Comparison of ENCODE assay signal across 14 cellular contexts in the genomic region with DNA sequence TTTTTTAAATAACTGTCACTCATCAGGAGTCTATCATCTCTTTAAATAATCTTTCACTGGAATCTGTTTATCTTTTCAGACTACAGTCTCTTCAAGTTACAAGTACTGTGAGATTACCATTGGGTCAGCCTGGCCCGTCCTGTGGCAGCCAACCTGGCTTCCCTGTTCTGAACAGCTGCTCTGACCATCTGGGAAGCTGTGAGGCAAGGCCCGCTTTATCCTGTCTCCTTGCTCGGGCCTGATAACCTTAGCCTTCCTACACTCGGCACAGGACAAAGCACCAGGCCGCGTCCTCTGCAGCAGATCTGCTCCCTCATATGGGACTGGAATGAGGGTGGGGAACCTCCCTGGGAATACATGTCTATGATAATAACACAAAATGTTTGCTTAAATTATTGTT.
A peak's percentile ranks its signal among the peaks of the same experiment; 100 is the strongest.
DNase-seq lines count a peak whose midpoint lies in the region; ATAC-seq and TF ChIP-seq lines count a peak whose summit lies in the region.
"Had no signal": no experiment of that assay in that cellular context is flagged by ENCODE, and none has a peak within 500 bp of the region (broad histone marks: within the 10 kb centered on the region; RNA-seq: fewer than 3 reads in every experiment).

No MANE protein-coding gene starts in this region.

- H3K4me1 ChIP-seq in right atrium auricular region: peaks cover 0 to 6% of the 10 kb centered on the region in 2 donors
- H3K4me1 ChIP-seq in SJCRH30: peaks cover 17% of the 10 kb centered on the region; the same call in 1 of the 2 replicates
- H3K4me1 ChIP-seq in foreskin keratinocyte: peaks cover 34% of the 10 kb centered on the region
- peaks cover 28% of the 10 kb centered on the region for H3K4me1 ChIP-seq in testis
- no peaks in the 10 kb centered on the region for H3K4me1 ChIP-seq in right lobe of liver
- H3K4me1 ChIP-seq: BE2C had no signal

- ATAC-seq in Right ventricle myocardium superior (ENCODE audit: poor library complexity) (peak; percentile 41), foreskin keratinocyte (no peak), right lobe of liver (no peak)
- ATAC-seq: stimulated activated naive CD8-positive, alpha-beta T cell treated with anti-CD3 and anti-CD28 coated beads, Interleukin-15, Interleukin-2, amounts not matched to agents 100 U/mL and 50 U/mL, for 24 hours; T-cell had no signal

- TF ChIP-seq CTCF in right atrium auricular region (IDR thresholded peaks at IDR 0.05): no peak
- TF ChIP-seq CTCF in foreskin keratinocyte (conservative IDR thresholded peaks at IDR 0.05): no peak
- TF ChIP-seq CTCF in testis (IDR thresholded peaks at IDR 0.05): no peak
- TF ChIP-seq CTCF in right lobe of liver (IDR thresholded peaks at IDR 0.05): no peak

- DNase-seq in Right ventricle myocardium superior: no peak
- DNase-seq in right atrium auricular region (ENCODE audit: low spot score): no peak
- DNase-seq in SJCRH30: peak; percentile 45 to 57
- no peak for DNase-seq in foreskin keratinocyte
- peak; percentile 32 for DNase-seq in testis
- no peak for DNase-seq in activated CD4-positive, CD25-positive, alpha-beta regulatory T cell treated with anti-CD3 and anti-CD28 coated beads, Interleukin-2, amount 50 U/mL, for 72 hours
- DNase-seq in right lobe of liver: no peak
- DNase-seq in NCI-H774 (lab: John Stamatoyannopoulos, UW): no peak
- DNase-seq: activated CD8-positive, alpha-beta memory T cell treated with anti-CD3 and anti-CD28 coated beads for 24 hours; BE2C; cortex of kidney; NCI-H187; stimulated activated naive CD8-positive, alpha-beta T cell treated with anti-CD3 and anti-CD28 coated beads, Interleukin-15, Interleukin-2, amounts not matched to agents 100 U/mL and 50 U/mL, for 24 hours; T-cell had no signal

- H3K27me3 ChIP-seq in right atrium auricular region (no peaks in the 10 kb centered on the region), SJCRH30 (no peaks in the 10 kb centered on the region), foreskin keratinocyte (no peaks in the 10 kb centered on the region), testis (no peaks in the 10 kb centered on the region), right lobe of liver (no peaks in the 10 kb centered on the region)

- TF ChIP-seq POLR2A in testis (IDR thresholded peaks at IDR 0.05) (no peak), right lobe of liver (IDR thresholded peaks at IDR 0.05) (no peak)

- 57 to 62% methylated on average over 6 of the region's 6 CpGs for WGBS in testis, 2 donors
- 93% methylated on average over 5 of the region's 6 CpGs for WGBS in right lobe of liver (ENCODE audit: insufficient coverage, low coverage, low lambda C conversion rate, missing lambda C conversion rate)

- H3K27ac ChIP-seq in right atrium auricular region: no peak overlapping the region
- no peak overlapping the region for H3K27ac ChIP-seq in SJCRH30
- peak overlapping the region; percentile 85 for H3K27ac ChIP-seq in foreskin keratinocyte
- H3K27ac ChIP-seq in testis: peak overlapping the region; percentile 43 to 64
- H3K27ac ChIP-seq in right lobe of liver: no peak overlapping the region

- H3K36me3 ChIP-seq in right atrium auricular region: no peaks in the 10 kb centered on the region
- H3K36me3 ChIP-seq in SJCRH30: no peaks in the 10 kb centered on the region; the same call in 1 of the 2 replicates
- H3K36me3 ChIP-seq in testis (ENCODE audit: low read depth, missing control alignments): no peaks in the 10 kb centered on the region
- H3K36me3 ChIP-seq in right lobe of liver: no peaks in the 10 kb centered on the region
- H3K36me3 ChIP-seq: BE2C had no signal

- H3K9me3 ChIP-seq in right atrium auricular region (no peaks in the 10 kb centered on the region), SJCRH30 (replicated peaks) (0 out of 2 replicates have a peak, but pooled peaks cover 5% of the 10 kb centered on the region), testis (no peaks in the 10 kb centered on the region), right lobe of liver (no peaks in the 10 kb centered on the region)
- H3K9me3 ChIP-seq: BE2C had no signal

- no peak overlapping the region for H3K4me3 ChIP-seq in right atrium auricular region
- H3K4me3 ChIP-seq in SJCRH30: no peak overlapping the region
- no peak overlapping the region for H3K4me3 ChIP-seq in testis
- H3K4me3 ChIP-seq in right lobe of liver: no peak overlapping the region

- intact Hi-C loops in Right ventricle myocardium superior (cut with DNase I): no loop called here
- intact Hi-C loops in testis (cut with DNase I; ENCODE audit: low total_unique reads): no loop called here
- intact Hi-C loops in right lobe of liver (cut with DNase I): no loop called here

Comparison
In these comparisons a context has a peak if more than half of its experiments do, and no peak if none do; other contexts are left out.
1. DNase-seq: peak in SJCRH30 (2 of 2) and testis (single experiment); none in Right ventricle myocardium superior (single experiment), right atrium auricular region (single experiment), foreskin keratinocyte (0 of 2), activated CD4-positive, CD25-positive, alpha-beta regulatory T cell treated with anti-CD3 and anti-CD28 coated beads, Interleukin-2, amount 50 U/mL, for 72 hours (single experiment), right lobe of liver (0 of 3) and NCI-H774 (single experiment).
2. H3K27ac ChIP-seq: peak in foreskin keratinocyte (single experiment) and testis (2 of 2); none in right atrium auricular region (0 of 2), SJCRH30 (single experiment) and right lobe of liver (0 of 3).